9 cellular contexts compared by ENCODE assay signal in the genomic region with DNA sequence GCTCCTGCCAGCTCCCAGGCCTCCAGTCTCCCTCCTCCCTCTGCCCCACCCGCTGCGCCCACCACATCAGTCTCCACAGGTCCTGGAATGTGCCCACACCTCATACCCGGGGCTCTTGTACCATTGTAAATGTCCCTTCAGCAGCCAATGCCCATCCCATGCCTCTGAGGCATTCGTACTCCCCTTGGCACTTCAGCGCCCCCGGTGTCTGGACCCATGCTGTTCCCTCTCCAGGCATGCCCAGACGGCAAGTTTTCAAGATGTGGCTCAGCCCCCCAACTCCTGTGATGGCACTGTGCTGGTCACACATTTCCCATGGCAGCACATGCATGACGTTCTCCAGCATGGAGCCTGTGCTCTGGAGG. TPM values are rescaled to one million over a fixed set of nuclear protein-coding genes. Genes with fewer than 3 reads are reported as not detected.
A peak's percentile ranks its signal among the peaks of the same experiment; 100 is the strongest.
DNase-seq lines count a peak whose midpoint lies in the region; ATAC-seq and TF ChIP-seq lines count a peak whose summit lies in the region.
"Had no signal": no experiment of that assay in that cellular context is flagged by ENCODE, and none has a peak within 500 bp of the region (broad histone marks: within the 10 kb centered on the region; RNA-seq: fewer than 3 reads in every experiment).

No MANE protein-coding gene starts in this region.

- peak overlapping the region; percentile 82 for H2AFZ ChIP-seq in ACC112 (ENCODE audit: low read length, unreplicated experiment)

- peaks cover 80% of the 10 kb centered on the region for H3K4me1 Mint-ChIP-seq in chondrocyte (ENCODE audit: low read depth)
- peaks cover 39 to 66% of the 10 kb centered on the region in 2 donors for H3K4me1 Mint-ChIP-seq in natural killer cell

- H3K9me3 Mint-ChIP-seq in chondrocyte (ENCODE audit: low read depth) (no peaks in the 10 kb centered on the region), natural killer cell (no peaks in the 10 kb centered on the region)

- TF ChIP-seq CTCF in HFF-Myc (IDR thresholded peaks at IDR 0.05; ENCODE audit: low read depth, low read length, missing control alignments) (peak; percentile 4), chondrocyte (IDR thresholded peaks at IDR 0.05) (peak; percentile 48), natural killer cell (IDR thresholded peaks at IDR 0.05) (no peak)

- no peaks in the 10 kb centered on the region for H3K36me3 ChIP-seq in ACC112 (ENCODE audit: insufficient read depth, low read length)

- H3K27me3 Mint-ChIP-seq in chondrocyte (ENCODE audit: low read depth) = no peaks in the 10 kb centered on the region
- no peaks in the 10 kb centered on the region for H3K27me3 Mint-ChIP-seq in natural killer cell (ENCODE audit: low read depth in 2 of 2)

- H3K27ac ChIP-seq in ACC112 (ENCODE audit: low read depth, low read length) = peak overlapping the region; percentile 79

- H3K4me3 ChIP-seq in ACC112 (ENCODE audit: low read depth, low read length) = peak overlapping the region; percentile 54
- H3K4me3 ChIP-seq in HFF-Myc (replicated peaks; ENCODE audit: low read depth, low read length) = no peak overlapping the region

- H3K79me2 ChIP-seq in ACC112 (ENCODE audit: control insufficient read depth, insufficient read depth, low read length, unreplicated experiment) = peaks cover 71% of the 10 kb centered on the region

- H3K4me3 Mint-ChIP-seq in chondrocyte (ENCODE audit: unreplicated experiment) (peak overlapping the region; percentile 46), natural killer cell (peak overlapping the region; percentile 89)

- H3K4me1 ChIP-seq in ACC112 (ENCODE audit: control insufficient read depth, insufficient read depth, low read length, unreplicated experiment) = peaks cover 47% of the 10 kb centered on the region

- DNase-seq in HFF-Myc (ENCODE audit: extremely low read depth, low read depth) = no peak
- DNase-seq in chondrocyte (ENCODE audit: low spot score) = no peak
- no peak for DNase-seq in natural killer cell
- no peak for DNase-seq in effector CD8-positive, alpha-beta T cell (lab: John Stamatoyannopoulos, UW)
- DNase-seq in hypothalamus (lab: John Stamatoyannopoulos, UW) = no peak
- DNase-seq: amniotic stem cell had no signal

- H3K36me3 Mint-ChIP-seq in chondrocyte (ENCODE audit: low read depth) = peaks cover 3% of the 10 kb centered on the region
- H3K36me3 Mint-ChIP-seq in natural killer cell = no peaks in the 10 kb centered on the region

- H3K27me3 ChIP-seq in ACC112 (ENCODE audit: insufficient read depth, low read length) = no peaks in the 10 kb centered on the region

- H3K27ac Mint-ChIP-seq in chondrocyte (ENCODE audit: unreplicated experiment) (peak overlapping the region; percentile 99), natural killer cell (peak overlapping the region; percentile 92 to 93)

- ATAC-seq in natural killer cell (peak in 2 of 3 donors; percentile 18 to 19), HG03432 (IDR thresholded peaks at IDR 0.05; ENCODE audit: unreplicated experiment) (no peak), HG02588 (IDR thresholded peaks at IDR 0.05; ENCODE audit: unreplicated experiment) (no peak)

- intact Hi-C loops in natural killer cell (cut with micrococcal nuclease) = loop anchor here (2.0 kb wide), 1 partner anchor 16 kb away; no protein-coding TSS in a partner anchor

RNA-seq across cellular contexts. Expression of a gene that starts 13.3 kb away (rescaled TPM):
- total RNA-seq in chondrocyte (267 to 284 TPM (median 270 TPM) in 3 replicates), natural killer cell (100 to 1,000 TPM; 135 to 214 (median 189) TPM)

RNA-seq across cellular contexts. Expression of a gene that starts 50.2 kb away (rescaled TPM):
- total RNA-seq in chondrocyte (not detected in 3 replicates), natural killer cell (not detected)

Comparison
In these comparisons a context has a peak if more than half of its experiments do, and no peak if none do; other contexts are left out.
1. ATAC-seq: peak in natural killer cell (2 of 3); none in HG03432 (single experiment) and HG02588 (single experiment).